29 cellular contexts compared by ENCODE assay signal in the genomic region with DNA sequence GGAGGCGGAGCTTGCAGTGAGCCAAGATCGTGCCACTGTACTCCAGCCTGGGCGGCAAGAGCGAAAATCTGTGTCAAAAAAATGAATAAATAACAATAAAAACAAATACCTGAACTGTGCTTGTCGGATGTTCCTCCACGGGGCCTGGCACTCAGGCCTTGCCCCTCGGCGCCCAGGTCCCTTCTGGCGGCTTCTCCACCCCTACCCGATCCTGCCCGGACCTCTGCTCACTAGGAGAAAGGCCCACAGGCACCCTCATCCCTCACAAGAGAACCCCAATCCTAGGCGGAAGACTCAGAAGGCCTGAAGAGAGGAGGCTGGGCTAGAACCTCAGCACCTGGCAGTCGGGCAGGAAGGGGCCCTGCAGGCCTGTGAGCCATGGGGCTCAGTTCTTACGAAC.
"Had no signal": no experiment of that assay in that cellular context is flagged by ENCODE, and none has a peak within 500 bp of the region (broad histone marks: within the 10 kb centered on the region; RNA-seq: fewer than 3 reads in every experiment).

No MANE protein-coding gene starts in this region.

- H3K4me1 ChIP-seq: stomach, suprapubic skin, testis, tibial artery, tibial nerve, transverse colon, upper lobe of right lung, uterus, vagina had no signal

- H3K27me3 Mint-ChIP-seq: stimulated activated memory B cell treated with anti-CD40 and anti-IgM and Interleukin-4, amounts not matched to agents 10 μg/mL and 1 μg/mL and 100 μg/mL, for 72 hours; stimulated activated naive B cell treated with anti-CD40 and anti-IgM and Interleukin-4, amounts not matched to agents 10 μg/mL and 1 μg/mL and 100 μg/mL, for 72 hours; stimulated activated naive CD8-positive, alpha-beta T cell treated with anti-CD3 and anti-CD28 coated beads, Interleukin-15, amount 100 ng/mL, for 72 hours; stimulated activated naive CD8-positive, alpha-beta T cell treated with anti-CD3 and anti-CD28 coated beads, Interleukin-15, Interleukin-2, amounts not matched to agents 100 ng/mL and 50 ng/mL, for 24 hours; type B pancreatic cell had no signal

- H3K9me3 Mint-ChIP-seq: stimulated activated effector memory CD8-positive, alpha-beta T cell treated with anti-CD3 and anti-CD28 coated beads, Interleukin-12 subunit alpha, Interleukin-12 subunit beta, amount 100 ng/mL, for 72 hours; stimulated activated memory B cell treated with anti-CD40 and anti-IgM and Interleukin-4, amounts not matched to agents 10 μg/mL and 1 μg/mL and 100 μg/mL, for 72 hours; stimulated activated naive B cell treated with anti-CD40 and anti-IgM and Interleukin-4, amounts not matched to agents 10 μg/mL and 1 μg/mL and 100 μg/mL, for 72 hours; stimulated activated naive CD8-positive, alpha-beta T cell treated with anti-CD3 and anti-CD28 coated beads, Interleukin-15, amount 100 ng/mL, for 72 hours; stimulated activated naive CD8-positive, alpha-beta T cell treated with anti-CD3 and anti-CD28 coated beads, Interleukin-15, Interleukin-2, amounts not matched to agents 100 ng/mL and 50 ng/mL, for 24 hours; type B pancreatic cell had no signal

- H3K4me3 Mint-ChIP-seq: stimulated activated effector memory CD8-positive, alpha-beta T cell treated with anti-CD3 and anti-CD28 coated beads, Interleukin-12 subunit alpha, Interleukin-12 subunit beta, amount 100 ng/mL, for 72 hours; stimulated activated memory B cell treated with anti-CD40 and anti-IgM and Interleukin-4, amounts not matched to agents 10 μg/mL and 1 μg/mL and 100 μg/mL, for 72 hours; stimulated activated naive B cell treated with anti-CD40 and anti-IgM and Interleukin-4, amounts not matched to agents 10 μg/mL and 1 μg/mL and 100 μg/mL, for 72 hours; stimulated activated naive CD8-positive, alpha-beta T cell treated with anti-CD3 and anti-CD28 coated beads, Interleukin-15, amount 100 ng/mL, for 72 hours; stimulated activated naive CD8-positive, alpha-beta T cell treated with anti-CD3 and anti-CD28 coated beads, Interleukin-15, Interleukin-2, amounts not matched to agents 100 ng/mL and 50 ng/mL, for 24 hours; type B pancreatic cell had no signal

- H3K27ac ChIP-seq: stomach, suprapubic skin, testis, thoracic aorta, thyroid gland, tibial artery, tibial nerve, transverse colon, upper lobe of left lung, upper lobe of right lung, uterus, vagina had no signal

- H3K4me1 Mint-ChIP-seq: stimulated activated effector memory CD8-positive, alpha-beta T cell treated with anti-CD3 and anti-CD28 coated beads, Interleukin-12 subunit alpha, Interleukin-12 subunit beta, amount 100 ng/mL, for 72 hours; stimulated activated memory B cell treated with anti-CD40 and anti-IgM and Interleukin-4, amounts not matched to agents 10 μg/mL and 1 μg/mL and 100 μg/mL, for 72 hours; stimulated activated naive CD8-positive, alpha-beta T cell treated with anti-CD3 and anti-CD28 coated beads, Interleukin-15, amount 100 ng/mL, for 72 hours had no signal

- FAIRE-seq: urothelium cell line had no signal

- ATAC-seq: stimulated activated effector memory CD8-positive, alpha-beta T cell treated with anti-CD3 and anti-CD28 coated beads, Interleukin-12 subunit alpha, Interleukin-12 subunit beta, amount 100 ng/mL, for 72 hours; stimulated activated memory B cell treated with anti-CD40 and anti-IgM and Interleukin-4, amounts not matched to agents 10 μg/mL and 1 μg/mL and 100 μg/mL, for 72 hours; stimulated activated naive B cell treated with anti-CD40 and anti-IgM and Interleukin-4, amounts not matched to agents 10 μg/mL and 1 μg/mL and 100 μg/mL, for 72 hours; stimulated activated naive CD8-positive, alpha-beta T cell treated with anti-CD3 and anti-CD28 coated beads, Interleukin-15, amount 100 ng/mL, for 72 hours; stimulated activated naive CD8-positive, alpha-beta T cell treated with anti-CD3 and anti-CD28 coated beads, Interleukin-15, Interleukin-2, amounts not matched to agents 100 U/mL and 50 U/mL, for 24 hours; upper lobe of right lung had no signal

- H3K9me3 ChIP-seq: stomach, suprapubic skin, testis, thoracic aorta, thyroid gland, tibial artery, tibial nerve, transverse colon, upper lobe of left lung, upper lobe of right lung, uterus, vagina had no signal

- H3K4me3 ChIP-seq: stomach, suprapubic skin, testis, thoracic aorta, thyroid gland, tibial artery, tibial nerve, transverse colon, upper lobe of left lung, upper lobe of right lung, uterus, vagina had no signal

- DNase-seq: stimulated activated CD4-positive, alpha-beta T cell treated with anti-CD3 and anti-CD28 coated beads, Interleukin-2, amount 100 ng/mL, for 48 hours; stimulated activated CD4-positive, alpha-beta T cell treated with anti-CD3 and anti-CD28 coated beads, Interleukin-4, amount 100 ng/mL, for 1 hour; stimulated activated CD4-positive, alpha-beta T cell treated with anti-CD3 and anti-CD28 coated beads, Interleukin-4, amount 100 ng/mL, for 24 hours; stimulated activated CD4-positive, alpha-beta T cell treated with anti-CD3 and anti-CD28 coated beads, Interleukin-4, amount 100 ng/mL, for 4 hours; stimulated activated CD8-positive, alpha-beta memory T cell treated with anti-CD3 and anti-CD28 coated beads, Interleukin-4, amount 100 ng/mL, for 48 hours; stimulated activated naive B cell treated with anti-CD40 and anti-IgM and Interleukin-4, amounts not matched to agents 10 μg/mL and 1 μg/mL and 100 μg/mL, for 72 hours; stimulated activated naive CD4-positive, alpha-beta T cell; stimulated activated naive CD4-positive, alpha-beta T cell treated with Interleukin-2 at 50 U/mL for 16 hours; stimulated activated naive CD8-positive, alpha-beta T cell treated with anti-CD3 and anti-CD28 coated beads, Interleukin-15, amount 100 ng/mL, for 72 hours; stimulated activated naive CD8-positive, alpha-beta T cell treated with anti-CD3 and anti-CD28 coated beads, Interleukin-15, Interleukin-2, amounts not matched to agents 100 U/mL and 50 U/mL, for 24 hours; stomach; substantia nigra; testis; thyroid gland; tibial artery; transverse colon; trophoblast cell; upper lobe of right lung; uterus had no signal

- H3K36me3 ChIP-seq: uterus had no signal

- H3K27ac Mint-ChIP-seq: stimulated activated memory B cell treated with anti-CD40 and anti-IgM and Interleukin-4, amounts not matched to agents 10 μg/mL and 1 μg/mL and 100 μg/mL, for 72 hours; stimulated activated naive B cell treated with anti-CD40 and anti-IgM and Interleukin-4, amounts not matched to agents 10 μg/mL and 1 μg/mL and 100 μg/mL, for 72 hours; stimulated activated naive CD8-positive, alpha-beta T cell treated with anti-CD3 and anti-CD28 coated beads, Interleukin-15, Interleukin-2, amounts not matched to agents 100 ng/mL and 50 ng/mL, for 24 hours; type B pancreatic cell had no signal
